ENCODE assay signal across 28 cellular contexts in the genomic region with DNA sequence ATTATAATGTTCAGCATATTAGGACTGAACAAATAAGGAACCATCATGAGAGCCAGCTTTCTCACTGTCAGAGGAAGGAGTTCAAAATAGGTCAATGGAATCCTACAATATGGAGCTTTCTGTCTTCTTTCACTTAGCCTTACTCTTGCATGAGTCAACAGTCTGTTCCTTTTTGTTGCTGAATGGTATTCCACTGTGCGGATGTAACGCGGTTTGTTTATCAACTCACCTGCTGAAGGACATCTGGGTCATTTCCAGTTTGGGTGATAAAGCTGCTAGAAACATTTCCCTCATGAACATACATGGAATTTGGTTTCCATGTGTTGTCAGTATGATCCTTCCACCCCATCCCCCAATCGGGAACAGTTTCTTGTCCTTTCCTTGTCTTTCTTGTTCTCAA. TPM values are rescaled to one million over a fixed set of nuclear protein-coding genes. Genes with fewer than 3 reads are reported as not detected.
DNase-seq lines count a peak whose midpoint lies in the region; TF ChIP-seq lines count a peak whose summit lies in the region.
"Had no signal": no experiment of that assay in that cellular context is flagged by ENCODE, and none has a peak within 500 bp of the region (broad histone marks: within the 10 kb centered on the region; RNA-seq: fewer than 3 reads in every experiment).

No MANE protein-coding gene starts in this region.

- H3K9ac ChIP-seq in colonic mucosa (ENCODE audit: low read depth in 2 of 2, low read length in 2 of 2): no peak overlapping the region

- intact Hi-C loops in colonic mucosa (cut with DNase I): no loop called here

- H3K9me3 ChIP-seq in colonic mucosa: no peaks in the 10 kb centered on the region
- H3K9me3 ChIP-seq: BE2C, MG63 had no signal

- no peaks in the 10 kb centered on the region for H3K36me3 ChIP-seq in colonic mucosa
- H3K36me3 ChIP-seq: BE2C, MG63 had no signal

- peaks cover 6% of the 10 kb centered on the region for H3K27me3 ChIP-seq in colonic mucosa
- H3K27me3 ChIP-seq: BE2C, MG63 had no signal

- no peak for TF ChIP-seq CTCF in colonic mucosa (IDR thresholded peaks at IDR 0.05)

- no peak overlapping the region for H3K4me3 ChIP-seq in colonic mucosa
- H3K4me3 ChIP-seq: GM23338, MG63 had no signal

- no peak overlapping the region for H3K27ac ChIP-seq in colonic mucosa

- no peaks in the 10 kb centered on the region for H3K4me1 ChIP-seq in colonic mucosa
- H3K4me1 ChIP-seq: BE2C had no signal

- peak; percentile 5 for DNase-seq in SKM-1 treated with dmso at 0.1 percent for 144 hours (lab: John Stamatoyannopoulos, UW; ENCODE audit: unreplicated experiment)
- DNase-seq in SKM-1 (lab: John Stamatoyannopoulos, UW; ENCODE audit: unreplicated experiment): no peak
- peak; percentile 88 for DNase-seq in SIG-M5 treated with dmso at 0.1 percent for 504 hours (lab: John Stamatoyannopoulos, UW; ENCODE audit: unreplicated experiment)
- peak; percentile 35 for DNase-seq in islet precursor cell
- DNase-seq in GM19238 (ENCODE audit: insufficient read length, low spot score): no peak
- no peak for DNase-seq in NCI-H526 treated with DMSO at 0.1 percent for 48 hours (lab: John Stamatoyannopoulos, UW)
- DNase-seq in colonic mucosa: no peak
- DNase-seq: 8988T; ACHN; BE2C; DMS153; DND-41; H9; HFFc6; KG1; MG63; NCI-H1092 treated with DMSO at 0.1 percent for 48 hours; NCI-H1436 treated with DMSO at 0.1 percent for 48 hours; NCI-H1930; NCI-H2107; NCI-H446; NCI-H524 treated with DMSO at 0.1 percent for 48 hours; NCI-H82; NK-92 treated with Interleukin-12 subunit alpha and Interleukin-12 subunit beta, amount 100 ng/mL, for 24 hours; Right ventricle myocardium superior; RPMI8226; SW 1271 had no signal

RNA-seq across cellular contexts. Expression of gene GARIN1A, which starts 32.8 kb away (rescaled TPM):
- total RNA-seq in colonic mucosa: under 1 TPM; 0.85 to 0.89 TPM
- total RNA-seq: GM23338 had no signal

RNA-seq across cellular contexts. Expression of gene CALU, which starts 34.2 kb away (rescaled TPM):
- 10 to 100 TPM; 47.9 to 63.8 TPM for total RNA-seq in colonic mucosa

Comparison
In these comparisons a context has a peak if more than half of its experiments do, and no peak if none do; other contexts are left out.
1. DNase-seq: peak in SKM-1 treated with dmso at 0.1 percent for 144 hours (single experiment), SIG-M5 treated with dmso at 0.1 percent for 504 hours (single experiment) and islet precursor cell (single experiment); none in SKM-1 (single experiment), GM19238 (single experiment), NCI-H526 treated with DMSO at 0.1 percent for 48 hours (single experiment) and colonic mucosa (single experiment).